17 cellular contexts compared by ENCODE assay signal in the genomic region with DNA sequence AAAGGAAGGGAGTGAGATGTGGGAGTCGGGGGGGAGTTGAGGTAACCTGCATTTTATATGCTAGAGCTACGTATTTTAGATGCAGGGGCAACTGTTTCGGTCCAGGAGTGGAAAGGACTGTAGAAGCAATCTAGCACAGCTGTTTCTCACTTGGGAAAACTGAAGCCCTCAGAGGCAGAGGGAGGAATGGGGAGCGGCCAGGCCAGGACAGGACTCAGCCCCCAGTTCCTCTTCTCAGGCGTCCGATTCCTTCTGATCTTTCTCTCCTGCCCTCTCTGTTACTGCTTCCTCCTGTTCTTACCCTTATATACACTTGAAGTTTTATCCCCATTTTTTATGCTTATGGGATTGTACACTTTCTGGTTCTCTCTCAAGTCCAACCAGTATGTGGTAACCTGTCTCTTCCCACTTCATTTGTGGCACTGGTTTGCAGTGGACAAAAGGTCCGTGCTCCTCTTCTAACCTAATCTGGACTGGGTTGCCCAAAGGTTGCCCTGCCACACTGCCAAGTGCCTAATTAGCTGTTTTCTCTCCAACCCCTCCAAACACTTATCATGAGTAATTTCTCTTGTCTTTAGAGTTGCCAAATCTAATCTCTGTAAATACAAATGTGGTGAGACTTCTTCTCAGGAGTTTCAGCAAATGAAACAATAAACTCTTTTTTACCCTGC. TPM values are rescaled to one million over a fixed set of nuclear protein-coding genes. Genes with fewer than 3 reads are reported as not detected.
DNase-seq lines count a peak whose midpoint lies in the region; ATAC-seq and TF ChIP-seq lines count a peak whose summit lies in the region.
"Had no signal": no experiment of that assay in that cellular context is flagged by ENCODE, and none has a peak within 500 bp of the region (broad histone marks: within the 10 kb centered on the region; RNA-seq: fewer than 3 reads in every experiment).

No MANE protein-coding gene starts in this region.

- no peaks in the 10 kb centered on the region for H3K27me3 Mint-ChIP-seq in nephron progenitor cell (ENCODE audit: low read depth, poor library complexity)

- peak overlapping the region; percentile 94 for H3K27ac Mint-ChIP-seq in nephron progenitor cell

- no peaks in the 10 kb centered on the region for H3K9me3 Mint-ChIP-seq in nephron progenitor cell

- H4K20me1 ChIP-seq in hepatocyte (ENCODE audit: insufficient read depth, poor library complexity, severe bottlenecking): no peaks in the 10 kb centered on the region

- H3K4me2 ChIP-seq in hepatocyte: no peak overlapping the region
- H3K4me2 ChIP-seq: KMS-11 had no signal

- H3K4me1 Mint-ChIP-seq in nephron progenitor cell: peaks cover 3% of the 10 kb centered on the region

- H3K79me2 ChIP-seq in hepatocyte: peaks cover 37% of the 10 kb centered on the region

- H3K36me3 Mint-ChIP-seq in nephron progenitor cell (ENCODE audit: low read depth): peaks cover 35% of the 10 kb centered on the region

- DNase-seq in left ventricle myocardium superior: no peak
- no peak for DNase-seq in heart left ventricle
- peak; percentile 17 for DNase-seq in amniotic epithelial cell (ENCODE audit: low read depth)
- no peak for DNase-seq in nephron progenitor cell
- no peak for DNase-seq in uterus
- no peak for DNase-seq in SW 1271 (lab: John Stamatoyannopoulos, UW)
- no peak for DNase-seq in hepatocyte (ENCODE audit: low spot score)
- DNase-seq: Caco-2, DMS153, NCI-H1092, NCI-H2081 treated with DMSO at 0.1 percent for 48 hours, NCI-H510A, NCI-H774, PC-3 had no signal

- no peak overlapping the region for H3K4me3 Mint-ChIP-seq in nephron progenitor cell

- no peaks in the 10 kb centered on the region for H3K27me3 ChIP-seq in heart left ventricle
- no peaks in the 10 kb centered on the region for H3K27me3 ChIP-seq in uterus
- H3K27me3 ChIP-seq in gastroesophageal sphincter: no peaks in the 10 kb centered on the region
- no peaks in the 10 kb centered on the region for H3K27me3 ChIP-seq in hepatocyte

- no peaks in the 10 kb centered on the region for H3K9me3 ChIP-seq in heart left ventricle
- H3K9me3 ChIP-seq in uterus: no peaks in the 10 kb centered on the region
- no peaks in the 10 kb centered on the region for H3K9me3 ChIP-seq in gastroesophageal sphincter
- no peaks in the 10 kb centered on the region for H3K9me3 ChIP-seq in hepatocyte (ENCODE audit: low read depth)
- H3K9me3 ChIP-seq: Caco-2 had no signal

- intact Hi-C loops in left ventricle myocardium superior (cut with micrococcal nuclease): no loop called here
- intact Hi-C loops in heart left ventricle (cut with DNase I): no loop called here
- intact Hi-C loops in uterus (cut with DNase I; ENCODE audit: low total_unique reads): no loop called here

- no peaks in the 10 kb centered on the region for H3K9me2 ChIP-seq in hepatocyte (replicated peaks; ENCODE audit: insufficient read depth)

- 69 to 80% (median 74%) methylated on average over 7 of the region's 7 CpGs for WGBS in heart left ventricle, 4 donors
- 94 to 95% methylated on average over 7 of the region's 7 CpGs for WGBS in gastroesophageal sphincter (ENCODE audit: low coverage in 1 of 2), 2 donors
- 89% methylated on average over 7 of the region's 7 CpGs for WGBS in hepatocyte (ENCODE audit: low lambda C conversion rate, missing lambda C conversion rate)

- H2AFZ ChIP-seq in hepatocyte: no peak overlapping the region

- peaks cover 0 to 48% (median 9%) of the 10 kb centered on the region in 12 donors for H3K4me1 ChIP-seq in heart left ventricle
- H3K4me1 ChIP-seq in uterus: no peaks in the 10 kb centered on the region
- H3K4me1 ChIP-seq in gastroesophageal sphincter: no peaks in the 10 kb centered on the region
- peaks cover 10% of the 10 kb centered on the region for H3K4me1 ChIP-seq in hepatocyte (ENCODE audit: insufficient read depth)

- H3K36me3 ChIP-seq in heart left ventricle (peaks cover 0 to 41% (median 17%) of the 10 kb centered on the region in 9 donors), uterus (no peaks in the 10 kb centered on the region), gastroesophageal sphincter (peaks cover 0 to 46% of the 10 kb centered on the region in 2 donors), hepatocyte (replicated peaks; ENCODE audit: insufficient read depth, low read depth) (no peaks in the 10 kb centered on the region)

- ATAC-seq in left ventricle myocardium superior: peak; percentile 9
- no peak for ATAC-seq in heart left ventricle
- ATAC-seq in gastroesophageal sphincter: no peak
- ATAC-seq: PC-3 had no signal

- TF ChIP-seq POLR2A in heart left ventricle (IDR thresholded peaks at IDR 0.05) (no peak), uterus (IDR thresholded peaks at IDR 0.05) (no peak), gastroesophageal sphincter (IDR thresholded peaks at IDR 0.05) (no peak)

- TF ChIP-seq CTCF in heart left ventricle (IDR thresholded peaks at IDR 0.05): no peak
- TF ChIP-seq CTCF in nephron progenitor cell (IDR thresholded peaks at IDR 0.05): no peak
- no peak for TF ChIP-seq CTCF in uterus (IDR thresholded peaks at IDR 0.05)
- TF ChIP-seq CTCF in gastroesophageal sphincter (IDR thresholded peaks at IDR 0.05): no peak
- no peak for TF ChIP-seq CTCF in hepatocyte (IDR thresholded peaks at IDR 0.05; ENCODE audit: poor library complexity)

- H3K27ac ChIP-seq in heart left ventricle (peak overlapping the region in 4 of 12 donors; percentile 16 to 46 (median 35)), uterus (peak overlapping the region; percentile 34 to 41), gastroesophageal sphincter (no peak overlapping the region), hepatocyte (no peak overlapping the region)
- H3K27ac ChIP-seq: C4-2B, KMS-11 had no signal

- TF ChIP-seq EP300 in gastroesophageal sphincter (IDR thresholded peaks at IDR 0.05): no peak

- H3K4me3 ChIP-seq in heart left ventricle (peak overlapping the region in 1 of 12 donors; percentile 12), uterus (no peak overlapping the region), gastroesophageal sphincter (no peak overlapping the region), hepatocyte (no peak overlapping the region)

RNA-seq across cellular contexts. Expression of a gene that starts 16.2 kb away (rescaled TPM):
- total RNA-seq in left ventricle myocardium superior: 55.9 TPM
- total RNA-seq in heart left ventricle: 10 to 100 TPM; 19.9 to 66.3 (median 46.8) TPM
- polyA plus RNA-seq in heart left ventricle: 10 to 100 TPM; 26.9 to 43.4 TPM
- total RNA-seq in uterus: 10 to 100 TPM; 10.2 to 45.1 (median 17.1) TPM
- total RNA-seq in gastroesophageal sphincter: 10 to 100 TPM; 23.7 to 33.7 (median 26.6) TPM
- 76.9 and 78.6 TPM in 2 replicates for total RNA-seq in hepatocyte
- polyA plus RNA-seq in hepatocyte: 118 and 119 TPM in 2 replicates

RNA-seq across cellular contexts. Expression of a gene that starts 31.3 kb away (rescaled TPM):
- 39.4 TPM for total RNA-seq in left ventricle myocardium superior
- 10 to 100 TPM; 24.2 to 43.1 (median 35.9) TPM for total RNA-seq in heart left ventricle
- 10 to 100 TPM; 23.0 to 38.2 TPM for polyA plus RNA-seq in heart left ventricle
- 10 to 100 TPM; 25.9 to 62.8 (median 44.0) TPM for total RNA-seq in uterus
- 10 to 100 TPM; 17.0 to 27.3 (median 20.1) TPM for total RNA-seq in gastroesophageal sphincter
- total RNA-seq in hepatocyte: 24.3 and 26.8 TPM in 2 replicates
- polyA plus RNA-seq in hepatocyte: 50.3 and 51.8 TPM in 2 replicates

RNA-seq across cellular contexts. Expression of a gene that starts 31.6 kb away (rescaled TPM):
- total RNA-seq in left ventricle myocardium superior (150 TPM), heart left ventricle (100 to 1,000 TPM; 128 to 189 (median 152) TPM), uterus (100 to 1,000 TPM; 129 to 167 (median 145) TPM), gastroesophageal sphincter (100 to 1,000 TPM; 170 to 215 (median 187) TPM), hepatocyte (186 and 197 TPM in 2 replicates)
- polyA plus RNA-seq in heart left ventricle (100 to 1,000 TPM; 112 to 192 TPM), hepatocyte (142 and 143 TPM in 2 replicates)

RNA-seq across cellular contexts. Expression of a gene that starts 50.9 kb away (rescaled TPM):
- total RNA-seq in left ventricle myocardium superior (6.0 TPM), heart left ventricle (10 to 100 TPM in 2 of 9 donors, 1 to 10 TPM in 7; 3.5 to 63.2 (median 5.9) TPM), uterus (10 to 100 TPM in 2 of 4 donors, under 1 TPM in 2; 0.59 to 19.8 (median 5.9) TPM), gastroesophageal sphincter (10 to 100 TPM in 1 of 4 donors, 1 to 10 TPM in 3; 2.6 to 15.9 (median 7.5) TPM), hepatocyte (14.5 and 17.2 TPM in 2 replicates)
- polyA plus RNA-seq in heart left ventricle (1 to 10 TPM; 6.6 to 6.7 TPM), hepatocyte (20.8 and 25.4 TPM in 2 replicates)

RNA-seq across cellular contexts. Expression of a gene that starts 58.2 kb away (rescaled TPM):
- total RNA-seq in left ventricle myocardium superior: 238 TPM
- 100 to 1,000 TPM; 108 to 394 (median 167) TPM for total RNA-seq in heart left ventricle
- 100 to 1,000 TPM; 258 to 460 TPM for polyA plus RNA-seq in heart left ventricle
- total RNA-seq in uterus: 1,000 to 10,000 TPM in 2 of 4 donors, 100 to 1,000 TPM in 2; 259 to 2,496 (median 1,289) TPM
- total RNA-seq in gastroesophageal sphincter: 100 to 1,000 TPM; 172 to 521 (median 367) TPM
- 219 and 289 TPM in 2 replicates for total RNA-seq in hepatocyte
- 217 and 219 TPM in 2 replicates for polyA plus RNA-seq in hepatocyte

Comparison
In these comparisons a context has a peak if more than half of its experiments do, and no peak if none do; other contexts are left out.
1. H3K27ac ChIP-seq: peak in uterus (2 of 2); none in gastroesophageal sphincter (0 of 4) and hepatocyte (single experiment).